Comparison of ENCODE assay signal across 29 cellular contexts in the genomic region with DNA sequence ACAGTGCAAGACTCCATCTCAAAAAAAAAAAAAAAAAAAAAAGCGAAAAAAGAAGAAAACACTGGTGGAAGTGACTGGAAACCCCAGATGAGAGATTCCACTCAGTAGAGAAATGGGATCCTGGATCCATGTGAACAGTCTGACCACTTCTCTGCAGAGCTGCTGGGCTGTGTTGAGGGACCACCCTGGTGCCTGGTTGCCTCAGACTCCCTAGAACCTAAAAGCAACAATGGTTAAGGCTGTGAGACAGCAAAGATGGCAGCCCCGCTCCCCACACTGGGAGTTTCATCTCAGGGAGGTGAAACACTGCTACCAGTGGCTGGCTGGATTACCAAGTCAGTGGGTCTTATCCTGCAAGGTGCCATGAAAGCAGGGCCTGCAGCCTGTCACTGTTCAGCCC.
"Had no signal": no experiment of that assay in that cellular context is flagged by ENCODE, and none has a peak within 500 bp of the region (broad histone marks: within the 10 kb centered on the region; RNA-seq: fewer than 3 reads in every experiment).

No MANE protein-coding gene starts in this region.

- H3K4me1 ChIP-seq: gastrocnemius medialis, left lung, neural progenitor cell, parathyroid adenoma, prostate gland, right atrium auricular region, stomach, thyroid gland, vagina had no signal

- H3K27me3 ChIP-seq: dorsolateral prefrontal cortex, gastrocnemius medialis, left lung, neural progenitor cell, right atrium auricular region, stomach, thyroid gland, vagina had no signal

- H3K36me3 Mint-ChIP-seq: neural progenitor cell had no signal

- H3K9ac ChIP-seq: neural progenitor cell, parathyroid adenoma had no signal

- DNase-seq: dorsolateral prefrontal cortex; effector CD8-positive, alpha-beta T cell; endodermal cell; foreskin fibroblast; gastrocnemius medialis; head of caudate nucleus; left cardiac atrium; left lung; midbrain; naive thymus-derived CD4-positive, alpha-beta T cell; occipital lobe; stimulated activated CD4-positive, alpha-beta T cell treated with anti-CD3 and anti-CD28 coated beads, Interleukin-12 subunit alpha, Interleukin-12 subunit beta, amount 100 ng/mL, for 4 hours; stimulated activated CD4-positive, alpha-beta T cell treated with anti-CD3 and anti-CD28 coated beads, Interleukin-1b, Interleukin-23, amount 100 ng/mL, for 48 hours; stimulated activated CD4-positive, alpha-beta T cell treated with anti-CD3 and anti-CD28 coated beads, Interleukin-4, amount 100 ng/mL, for 1 hour; stimulated activated CD8-positive, alpha-beta memory T cell treated with anti-CD3 and anti-CD28 coated beads, Interleukin-4, amount 100 ng/mL, for 48 hours; stimulated activated naive CD4-positive, alpha-beta T cell treated with Interleukin-2 at 50 U/mL for 16 hours; stomach; thyroid gland; trophoblast cell had no signal

- ATAC-seq: esophagus mucosa; gastrocnemius medialis; left cardiac atrium; left lung; naive thymus-derived CD4-positive, alpha-beta T cell; sciatic nerve had no signal

- H3K9me3 Mint-ChIP-seq: endodermal cell, neural progenitor cell had no signal

- H3K27ac Mint-ChIP-seq: endodermal cell; naive thymus-derived CD4-positive, alpha-beta T cell; nephron; neural progenitor cell had no signal

- H3K79me2 ChIP-seq: parathyroid adenoma had no signal

- H3K9me3 ChIP-seq: gastrocnemius medialis, left lung, prostate gland, right atrium auricular region, stomach, thyroid gland, vagina had no signal

- H3K4me2 ChIP-seq: neural progenitor cell, smooth muscle cell had no signal

- H2AFZ ChIP-seq: neural progenitor cell, parathyroid adenoma had no signal

- H3K4me3 Mint-ChIP-seq: endodermal cell; naive thymus-derived CD4-positive, alpha-beta T cell; nephron; neural progenitor cell had no signal

- H3K4me1 Mint-ChIP-seq: naive thymus-derived CD4-positive, alpha-beta T cell; neural progenitor cell had no signal

- H3K36me3 ChIP-seq: gastrocnemius medialis, left lung, neural progenitor cell, prostate gland, right atrium auricular region, stomach, thyroid gland, vagina had no signal

- H3K4me3 ChIP-seq: dorsolateral prefrontal cortex, gastrocnemius medialis, left lung, neural progenitor cell, prostate gland, right atrium auricular region, smooth muscle cell, stomach, thyroid gland, vagina had no signal

- H3K27ac ChIP-seq: dorsolateral prefrontal cortex, epithelial cell of prostate, gastrocnemius medialis, left lung, neural progenitor cell, parathyroid adenoma, prostate gland, right atrium auricular region, stomach, thyroid gland, vagina had no signal
